9 cellular contexts compared by ENCODE assay signal in genomic region chr19:7916908-7917291, GRCh38. TPM values are rescaled to one million over a fixed set of nuclear protein-coding genes. Genes with fewer than 3 reads are reported as not detected.
A peak's percentile ranks its signal among the peaks of the same experiment; 100 is the strongest.
DNase-seq lines count a peak whose midpoint lies in the region; ATAC-seq and TF ChIP-seq lines count a peak whose summit lies in the region.
"Had no signal": no experiment of that assay in that cellular context is flagged by ENCODE, and none has a peak within 500 bp of the region (broad histone marks: within the 10 kb centered on the region; RNA-seq: fewer than 3 reads in every experiment).

No MANE protein-coding gene starts in this region.

- 0 out of 2 replicates have a peak, but pooled peaks cover 3% of the 10 kb centered on the region for H3K4me1 ChIP-seq in BE2C

- H3K36me3 ChIP-seq in BE2C, result peaks cover 7% of the 10 kb centered on the region

- H3K4me3 ChIP-seq in BE2C (ENCODE audit: low read depth, low read length), result no peak overlapping the region

- TF ChIP-seq CTCF in glutamatergic neuron (IDR thresholded peaks at IDR 0.05; ENCODE audit: partially characterized antibody, unreplicated experiment) (no peak), BE2C (IDR thresholded peaks at IDR 0.05; ENCODE audit: low read depth, low read length) (no peak)

- H3K27me3 Mint-ChIP-seq in T-helper 2 cell treated with Interferon-gamma antibody and Interleukin-4, amounts not matched to agents 5 μg/mL and 100 μg/mL, for 36 hours (ENCODE audit: low read depth), result peaks cover 28% of the 10 kb centered on the region
- H3K27me3 Mint-ChIP-seq in T-cell (peaks cover 10 to 38% of the 10 kb centered on the region in 2 donors), glutamatergic neuron (ENCODE audit: unreplicated experiment) (peaks cover 19% of the 10 kb centered on the region)
- peaks cover 37 to 49% of the 10 kb centered on the region in 2 donors for H3K27me3 Mint-ChIP-seq in stimulated activated naive B cell treated with anti-CD40 and anti-IgM and Interleukin-4, amounts not matched to agents 10 μg/mL and 1 μg/mL and 100 μg/mL, for 72 hours

- H3K9me3 ChIP-seq in BE2C, result no peaks in the 10 kb centered on the region

- peaks cover 43% of the 10 kb centered on the region for H3K27me3 ChIP-seq in BE2C

- CTCF ChIA-PET in T-cell (lab: Charles Lee), result no interaction called here

- no peak for DNase-seq in T-helper 2 cell treated with Interferon-gamma antibody and Interleukin-4, amounts not matched to agents 5 μg/mL and 100 μg/mL, for 36 hours (ENCODE audit: low spot score)
- no peak for DNase-seq in T-helper 2 cell
- DNase-seq in T-cell, result no peak
- no peak for DNase-seq in glutamatergic neuron
- DNase-seq in stimulated activated naive B cell treated with anti-CD40 and anti-IgM and Interleukin-4, amounts not matched to agents 10 μg/mL and 1 μg/mL and 100 μg/mL, for 72 hours, result no peak
- no peak for DNase-seq in BE2C
- DNase-seq in glomerular visceral epithelial cell (ENCODE audit: extremely low spot score), result no peak
- no peak for DNase-seq in KG1 (lab: John Stamatoyannopoulos, UW)

- peaks cover 16% of the 10 kb centered on the region for H3K4me1 Mint-ChIP-seq in T-helper 2 cell treated with Interferon-gamma antibody and Interleukin-4, amounts not matched to agents 5 μg/mL and 100 μg/mL, for 36 hours (ENCODE audit: low read depth)
- H3K4me1 Mint-ChIP-seq in T-cell, result peaks cover 25 to 41% (median 34%) of the 10 kb centered on the region in 3 donors
- peaks cover 2% of the 10 kb centered on the region for H3K4me1 Mint-ChIP-seq in glutamatergic neuron (ENCODE audit: low read depth, unreplicated experiment)
- H3K4me1 Mint-ChIP-seq in stimulated activated naive B cell treated with anti-CD40 and anti-IgM and Interleukin-4, amounts not matched to agents 10 μg/mL and 1 μg/mL and 100 μg/mL, for 72 hours, result peaks cover 27 to 70% of the 10 kb centered on the region in 2 donors

- no peak for ATAC-seq in T-cell (replicated peaks in 1 of 4)
- no peak for ATAC-seq in stimulated activated naive B cell treated with anti-CD40 and anti-IgM and Interleukin-4, amounts not matched to agents 10 μg/mL and 1 μg/mL and 100 μg/mL, for 72 hours (replicated peaks)

- H3K4me3 Mint-ChIP-seq in T-helper 2 cell treated with Interferon-gamma antibody and Interleukin-4, amounts not matched to agents 5 μg/mL and 100 μg/mL, for 36 hours, result peak overlapping the region; percentile 76
- H3K4me3 Mint-ChIP-seq in T-cell, result peak overlapping the region; percentile 69 to 76 (median 72)
- peak overlapping the region; percentile 89 for H3K4me3 Mint-ChIP-seq in glutamatergic neuron (ENCODE audit: unreplicated experiment)
- peak overlapping the region; percentile 79 to 81 for H3K4me3 Mint-ChIP-seq in stimulated activated naive B cell treated with anti-CD40 and anti-IgM and Interleukin-4, amounts not matched to agents 10 μg/mL and 1 μg/mL and 100 μg/mL, for 72 hours

- no peak overlapping the region for H3K27ac Mint-ChIP-seq in T-helper 2 cell treated with Interferon-gamma antibody and Interleukin-4, amounts not matched to agents 5 μg/mL and 100 μg/mL, for 36 hours
- H3K27ac Mint-ChIP-seq in T-cell (no peak overlapping the region), glutamatergic neuron (ENCODE audit: unreplicated experiment) (no peak overlapping the region)
- peak overlapping the region; percentile 85 for H3K27ac Mint-ChIP-seq in stimulated activated naive B cell treated with anti-CD40 and anti-IgM and Interleukin-4, amounts not matched to agents 10 μg/mL and 1 μg/mL and 100 μg/mL, for 72 hours

- POLR2A ChIA-PET in T-cell (lab: Charles Lee), result no interaction called here

- H3K9me3 Mint-ChIP-seq in T-helper 2 cell treated with Interferon-gamma antibody and Interleukin-4, amounts not matched to agents 5 μg/mL and 100 μg/mL, for 36 hours, result no peaks in the 10 kb centered on the region
- H3K9me3 Mint-ChIP-seq in T-cell (no peaks in the 10 kb centered on the region), glutamatergic neuron (ENCODE audit: unreplicated experiment) (peaks cover 4% of the 10 kb centered on the region)
- no peaks in the 10 kb centered on the region for H3K9me3 Mint-ChIP-seq in stimulated activated naive B cell treated with anti-CD40 and anti-IgM and Interleukin-4, amounts not matched to agents 10 μg/mL and 1 μg/mL and 100 μg/mL, for 72 hours

- H3K36me3 Mint-ChIP-seq in T-helper 2 cell treated with Interferon-gamma antibody and Interleukin-4, amounts not matched to agents 5 μg/mL and 100 μg/mL, for 36 hours (ENCODE audit: low read depth), result peaks cover 14% of the 10 kb centered on the region
- peaks cover 10% of the 10 kb centered on the region for H3K36me3 Mint-ChIP-seq in T-cell
- H3K36me3 Mint-ChIP-seq in glutamatergic neuron (ENCODE audit: unreplicated experiment), result no peaks in the 10 kb centered on the region
- peaks cover 13 to 20% of the 10 kb centered on the region in 2 donors for H3K36me3 Mint-ChIP-seq in stimulated activated naive B cell treated with anti-CD40 and anti-IgM and Interleukin-4, amounts not matched to agents 10 μg/mL and 1 μg/mL and 100 μg/mL, for 72 hours

RNA-seq across cellular contexts. Expression of gene TGFBR3L, which starts 2.3 kb away (rescaled TPM):
- total RNA-seq in T-cell, result 1 to 10 TPM in 3 of 5 donors, under 1 TPM in 2; 0.76 to 4.5 (median 1.3) TPM
- total RNA-seq in glutamatergic neuron (ENCODE audit: unreplicated experiment), result 0.69 TPM
- polyA plus RNA-seq in BE2C (2012; ENCODE audit: insufficient read depth, insufficient read length, low read depth), result 20.0 TPM
- total RNA-seq: SK-MEL-5 had no signal

RNA-seq across cellular contexts. Expression of gene SNAPC2, which starts 3.2 kb away (rescaled TPM):
- 10 to 100 TPM in 4 of 5 donors, 1 to 10 TPM in 1; 9.0 to 22.9 (median 18.6) TPM for total RNA-seq in T-cell
- total RNA-seq in glutamatergic neuron (ENCODE audit: unreplicated experiment), result 18.6 TPM
- polyA plus RNA-seq in BE2C (2012; ENCODE audit: insufficient read depth, insufficient read length, low read depth), result 81.2 TPM

RNA-seq across cellular contexts. Expression of gene CTXN1, which starts 9.0 kb away (rescaled TPM):
- under 1 TPM in 4 of 5 donors, not detected in 1; 0.19 to 0.47 (median 0.30) TPM for total RNA-seq in T-cell
- total RNA-seq in glutamatergic neuron (ENCODE audit: unreplicated experiment), result 90.6 TPM
- polyA plus RNA-seq in BE2C (2012; ENCODE audit: insufficient read depth, insufficient read length, low read depth), result 185 TPM

RNA-seq across cellular contexts. Expression of gene MAP2K7, which starts 13.2 kb away (rescaled TPM):
- total RNA-seq in T-cell, result 10 to 100 TPM; 68.1 to 93.1 (median 73.5) TPM
- 44.2 TPM for total RNA-seq in glutamatergic neuron (ENCODE audit: unreplicated experiment)
- polyA plus RNA-seq in BE2C (2012; ENCODE audit: insufficient read depth, insufficient read length, low read depth), result 86.4 TPM

RNA-seq across cellular contexts. Expression of gene TIMM44, which starts 26.6 kb away (rescaled TPM):
- 10 to 100 TPM; 72.7 to 99.4 (median 90.3) TPM for total RNA-seq in T-cell
- total RNA-seq in glutamatergic neuron (ENCODE audit: unreplicated experiment), result 109 TPM
- 277 TPM for polyA plus RNA-seq in BE2C (2012; ENCODE audit: insufficient read depth, insufficient read length, low read depth)

Comparison
In these comparisons a context has a peak if more than half of its experiments do, and no peak if none do; other contexts are left out.
1. RNA of gene CTXN1, which starts 9.0 kb away (total RNA-seq): 90.6 TPM in glutamatergic neuron (single experiment); 0.19 to 0.47 TPM in T-cell; every median in the first group is over 10 times any median in the second.
2. Peak in every context shown above with its lines, with median percentiles within 50 percentile points of each other: H3K4me3 Mint-ChIP-seq.